ENCODE assay signal across 1 cellular context in genomic region chr14:52906141-52906601, GRCh38.
TF ChIP-seq lines count a peak whose summit lies in the region.

No MANE protein-coding gene starts in this region.

TF ChIP-seq in SK-N-SH, 30 proteins besides CTCF, POLR2A, EP300 and RAD21 (continued from another document):
- TF ChIP-seq REST (IDR thresholded peaks at IDR 0.05; ENCODE audit: low read depth, low read length) (no peak), GATA2 (CRISPR knock-in tag; IDR thresholded peaks at IDR 0.05) (no peak), TEAD4 (IDR thresholded peaks at IDR 0.05; ENCODE audit: borderline replicate concordance, insufficient read depth) (peak; percentile 73; the same call in 1 of the 2 replicates), EZH2phosphoT487 (IDR thresholded peaks at IDR 0.05; ENCODE audit: borderline replicate concordance, low read depth) (no peak), SIN3A (IDR thresholded peaks at IDR 0.05; ENCODE audit: borderline replicate concordance, low read depth, low read length) (no peak), FOXM1 (IDR thresholded peaks at IDR 0.05; ENCODE audit: low read depth) (no peak), ZBTB33 (IDR thresholded peaks at IDR 0.05; ENCODE audit: borderline replicate concordance, low read depth) (peak; percentile 32; the same call in 1 of the 2 replicates), USF2 (IDR thresholded peaks at IDR 0.05; ENCODE audit: borderline replicate concordance, low read depth, low read length) (no peak), FOSL2 (IDR thresholded peaks at IDR 0.05; ENCODE audit: borderline replicate concordance, low read depth) (peak; percentile 99), MXI1 (IDR thresholded peaks at IDR 0.05; ENCODE audit: low read depth, low read length) (no peak), SMC3 (IDR thresholded peaks at IDR 0.05; ENCODE audit: low read depth, low read length) (no peak), FOXJ3 (CRISPR knock-in tag; IDR thresholded peaks at IDR 0.05) (no peak), JUND (IDR thresholded peaks at IDR 0.05) (peak; percentile 97), RFX5 (IDR thresholded peaks at IDR 0.05; ENCODE audit: low read length) (no peak), YY1 (IDR thresholded peaks at IDR 0.05; ENCODE audit: low read depth) (no peak), MAX (IDR thresholded peaks at IDR 0.05; ENCODE audit: low read depth) (peak; percentile 58; the same call in 1 of the 2 replicates), MEF2A (IDR thresholded peaks at IDR 0.05; ENCODE audit: borderline replicate concordance, low read depth) (peak; percentile 68; the same call in 1 of the 2 replicates), RXRA (IDR thresholded peaks at IDR 0.05; ENCODE audit: borderline replicate concordance, low read depth) (peak; percentile 56; the same call in 1 of the 2 replicates), TCF12 (IDR thresholded peaks at IDR 0.05) (peak; percentile 75; the same call in 1 of the 2 replicates)
